24 cellular contexts compared by ENCODE assay signal in genomic region chr12:117050060-117050459, GRCh38. TPM values are rescaled to one million over a fixed set of nuclear protein-coding genes. Genes with fewer than 3 reads are reported as not detected.
DNase-seq lines count a peak whose midpoint lies in the region; ATAC-seq, FAIRE-seq and TF ChIP-seq lines count a peak whose summit lies in the region.
"Had no signal": no experiment of that assay in that cellular context is flagged by ENCODE, and none has a peak within 500 bp of the region (broad histone marks: within the 10 kb centered on the region; RNA-seq: fewer than 3 reads in every experiment).

No MANE protein-coding gene starts in this region.

- no peak overlapping the region for H3K27ac ChIP-seq in right cardiac atrium (ENCODE audit: low read length)
- H3K27ac ChIP-seq in HL-60 (replicated peaks): peak overlapping the region; percentile 24; the same call in 1 of the 2 replicates
- H3K27ac ChIP-seq in K562 (ENCODE audit: extremely low read depth, low read depth, low read length): no peak overlapping the region
- no peak overlapping the region for H3K27ac ChIP-seq in PC-9
- H3K27ac ChIP-seq: A549, SJCRH30 had no signal

- no peaks in the 10 kb centered on the region for H3K9me2 ChIP-seq in PC-9 (ENCODE audit: insufficient read depth)

- H3K9me1 ChIP-seq in K562 (ENCODE audit: control insufficient read depth, insufficient read depth, low read length): no peaks in the 10 kb centered on the region

- H3K4me3 ChIP-seq in right cardiac atrium (ENCODE audit: low read length): no peak overlapping the region
- H3K4me3 ChIP-seq in HL-60 (replicated peaks; ENCODE audit: insufficient read depth, low read length): no peak overlapping the region
- no peak overlapping the region for H3K4me3 ChIP-seq in K562
- H3K4me3 ChIP-seq in PC-9: no peak overlapping the region
- H3K4me3 ChIP-seq: A549, HAP-1, MG63, SJCRH30 had no signal

- intact Hi-C loops in Right ventricle myocardium superior (cut with DNase I) (no loop called here), right cardiac atrium (cut with DNase I) (no loop called here), K562 (cut with micrococcal nuclease) (no loop called here), PC-9 (cut with micrococcal nuclease; ENCODE audit: unreplicated experiment) (no loop called here)

- no peaks in the 10 kb centered on the region for H3F3A ChIP-seq in PC-9 (ENCODE audit: insufficient read depth, low read depth)

- no peak for TF ChIP-seq EP300 in K562 (IDR thresholded peaks at IDR 0.05; ENCODE audit: low read length)

- POLR2A ChIA-PET in K562 (lab: Yijun Ruan, JAX): interaction anchor here (0.7 kb wide), 2 partner anchors 13 to 15 kb away, joined by 3 read pairs; no protein-coding TSS in a partner anchor
- POLR2A ChIA-PET in PC-9 (lab: Charles Lee; ENCODE audit: unreplicated experiment): no interaction called here

- peaks cover 12% of the 10 kb centered on the region; the same call in 2 of the 3 replicates for H3K36me3 ChIP-seq in K562 (ENCODE audit: control insufficient read depth, insufficient read depth, low read length)
- no peaks in the 10 kb centered on the region for H3K36me3 ChIP-seq in PC-9 (ENCODE audit: low read depth)
- H3K36me3 ChIP-seq: HAP-1, MG63, SJCRH30 had no signal

- H2AFZ ChIP-seq in K562 (ENCODE audit: low read depth, low read length) (no peak overlapping the region), PC-9 (no peak overlapping the region)

- BruUV-seq in K562 (replicated peaks; lab: Mats Ljungman, UMichigan): no TSS peak
- no TSS peak for BruUV-seq in PC-9 (replicated peaks; lab: Mats Ljungman, UMichigan)

- H3K9me3 ChIP-seq in right cardiac atrium (ENCODE audit: control insufficient read depth, low read length) (no peaks in the 10 kb centered on the region), K562 (replicated peaks; ENCODE audit: control insufficient read depth, insufficient read depth, low read depth, low read length) (no peaks in the 10 kb centered on the region), PC-9 (ENCODE audit: insufficient read depth, low read depth) (no peaks in the 10 kb centered on the region)
- H3K9me3 ChIP-seq: A549, HAP-1, MG63, SJCRH30 had no signal

- TF ChIP-seq CTCF in HL-60 (IDR thresholded peaks at IDR 0.05; ENCODE audit: insufficient read depth, low read length) (no peak), K562 (IDR thresholded peaks at IDR 0.05 in 2 of 3, conservative IDR thresholded peaks at IDR 0.05 in 1 of 3; ENCODE audit: insufficient read depth in 2 of 3, low read depth in 1 of 3, low read length in 3 of 3) (no peak), PC-9 (conservative IDR thresholded peaks at IDR 0.05) (no peak)

- H3K27me3 ChIP-seq in right cardiac atrium (ENCODE audit: control insufficient read depth, insufficient read depth) (no peaks in the 10 kb centered on the region), HL-60 (ENCODE audit: insufficient read depth, poor library complexity, severe bottlenecking) (no peaks in the 10 kb centered on the region), K562 (ENCODE audit: control insufficient read depth in 2 of 2, insufficient read depth in 2 of 2, low read length in 2 of 2) (no peaks in the 10 kb centered on the region), PC-9 (ENCODE audit: insufficient read depth, low read depth) (peaks cover 39% of the 10 kb centered on the region)
- H3K27me3 ChIP-seq: MG63 had no signal

- peak; percentile 13 for ATAC-seq in Right ventricle myocardium superior (ENCODE audit: poor library complexity)
- no peak for ATAC-seq in right cardiac atrium
- ATAC-seq in K562: no peak
- ATAC-seq: A549, SK-N-SH treated with all-trans-retinoic acid at 6 μM for 48 hours had no signal

- H3K4me2 ChIP-seq in K562 (ENCODE audit: insufficient read depth, low read length) (no peak overlapping the region), PC-9 (no peak overlapping the region)
- H3K4me2 ChIP-seq: A549 had no signal

- 55% methylated on average over 5 of the region's 5 CpGs for whole genome bisulfite sequencing in right cardiac atrium
- WGBS in K562 (ENCODE audit: insufficient coverage, low coverage, missing lambda C conversion rate): 76% methylated on average over 5 of the region's 5 CpGs

- DNase-seq in Right ventricle myocardium superior: no peak
- DNase-seq in right cardiac atrium: no peak
- no peak for DNase-seq in HL-60 (ENCODE audit: low read depth in 1 of 2, low spot score in 1 of 2)
- DNase-seq in K562 (ENCODE audit: extremely low read depth in 1 of 4, low spot score in 3 of 4): no peak
- DNase-seq in erythroblast (lab: John Stamatoyannopoulos, UW): no peak
- no peak for DNase-seq in PC-9
- no peak for DNase-seq in Ammon's horn (ENCODE audit: low spot score)
- DNase-seq: AML-193; CD8-positive, alpha-beta memory T cell; GOT3; HFFc6; KBM-7; MG63; NCI-H1417; NCI-H1694; NCI-H2029 treated with DMSO at 0.1 percent for 48 hours; NCI-H2227 treated with DMSO at 0.1 percent for 48 hours; SJCRH30 had no signal

- FAIRE-seq in K562 (lab: Jason Lieb, UNC): no peak
- FAIRE-seq: A549, G401.6, HTR-8/SVneo, RCC 7860 had no signal

- no peak overlapping the region for H3K9ac ChIP-seq in K562 (ENCODE audit: insufficient read depth in 1 of 2, low read depth in 2 of 2, low read length in 2 of 2)

- TF ChIP-seq POLR2A in K562 (conservative IDR thresholded peaks at IDR 0.05) (no peak), erythroblast (IDR thresholded peaks at IDR 0.05; ENCODE audit: low read length) (no peak)

- no peaks in the 10 kb centered on the region for H3K79me2 ChIP-seq in K562 (ENCODE audit: control insufficient read depth, insufficient read depth, low read length)
- H3K79me2 ChIP-seq in PC-9 (ENCODE audit: low read depth): no peaks in the 10 kb centered on the region

- TF ChIP-seq RAD21 in K562 (CRISPR knock-in tag; conservative IDR thresholded peaks at IDR 0.05 in 1 of 2, IDR thresholded peaks at IDR 0.05 in 1 of 2): no peak

- H3K4me1 ChIP-seq in right cardiac atrium (ENCODE audit: control insufficient read depth, insufficient read depth, low read length) (peaks cover 12% of the 10 kb centered on the region), K562 (replicated peaks in 1 of 2; ENCODE audit: control insufficient read depth in 2 of 2, insufficient read depth in 2 of 2, low read length in 2 of 2) (peaks cover 38 to 57% of the 10 kb centered on the region in 2 experiments), PC-9 (replicated peaks; ENCODE audit: insufficient read depth) (no peaks in the 10 kb centered on the region)
- H3K4me1 ChIP-seq: HAP-1 had no signal

- no peaks in the 10 kb centered on the region for H4K20me1 ChIP-seq in K562 (replicated peaks; ENCODE audit: control insufficient read depth, insufficient read depth, low read length)
- no peaks in the 10 kb centered on the region for H4K20me1 ChIP-seq in PC-9 (ENCODE audit: insufficient read depth)

- in situ Hi-C loops in K562 (cut with MboI): no loop called here

- CTCF ChIA-PET in K562 (lab: Yijun Ruan, JAX; ENCODE audit: low intra/inter-chr PET ratio) (no interaction called here), PC-9 (lab: Charles Lee) (no interaction called here)

TF ChIP-seq in K562, 482 proteins besides CTCF, POLR2A, EP300 and RAD21:
- TF ChIP-seq RBM39 (optimal IDR thresholded peaks at IDR 0.05; ENCODE audit: low read depth, low read length) (no peak), NFIC (IDR thresholded peaks at IDR 0.05) (peak; percentile 34; the same call in 1 of the 2 replicates)

RNA-seq across cellular contexts. Expression of gene TESC, which starts 49.2 kb away (rescaled TPM):
- total RNA-seq in Right ventricle myocardium superior (93.6 TPM), right cardiac atrium (10 to 100 TPM; 23.1 to 98.5 (median 57.6) TPM), K562 (2014; rRNA removed) (25.2 and 30.4 TPM in 2 replicates), K562 (2014; rRNA removed; fragmentation: Illumina TruSeq; extraction: Trizol) (11.5 and 13.4 TPM in 2 replicates), K562 (2015; rRNA removed; fragmentation: Illumina TruSeq; extraction: Trizol) (11.6 and 12.6 TPM in 2 replicates), K562 (2021) (28.9 and 31.6 TPM in 2 replicates), PC-9 (2021) (not detected in 2 replicates)
- polyA plus RNA-seq in right cardiac atrium (71.7 TPM), K562 (2011; rRNA removed) (21.7 and 25.3 TPM in 2 replicates), K562 (2014; fragmentation: Illumina TruSeq; extraction: Trizol) (17.8 and 20.7 TPM in 2 replicates), K562 (2014; fragmentation: Nextera tagmentation; extraction: Ambion mirVana) (1 to 10 TPM in 1 of 2 experiments, under 1 TPM in 1; 0.96 to 2.0 TPM), K562 (2014; rRNA removed) (31.8 and 32.9 TPM in 2 replicates)
- 16.2 and 42.2 TPM in 2 replicates for total RNA-seq in K562 (2011; cell fraction: chromatin; rRNA removed; ENCODE audit: low replicate concordance)
- 30.9 and 35.9 TPM in 2 replicates for total RNA-seq in K562 (2011; cell fraction: nucleolus; rRNA removed)
- total RNA-seq in K562 (2011; cell fraction: nucleoplasm; rRNA removed): 12.6 and 19.2 TPM in 2 replicates
- polyA plus RNA-seq in K562 (2011; cell fraction: cytosol; rRNA removed): 27.4 and 44.2 TPM in 2 replicates
- 24.7 and 34.1 TPM in 2 replicates for polyA plus RNA-seq in K562 (2011; cell fraction: nucleus; rRNA removed)
- 14.6 and 21.7 TPM in 2 replicates for polyA plus RNA-seq in K562 (2012)
- 9.3 and 10.6 TPM in 2 replicates for polyA minus RNA-seq in K562 (2011; rRNA and poly(A)+ RNA removed)
- polyA minus RNA-seq in K562 (2011; cell fraction: cytosol; rRNA and poly(A)+ RNA removed): 7.7 and 8.3 TPM in 2 replicates
- polyA minus RNA-seq in K562 (2011; cell fraction: nucleus; rRNA and poly(A)+ RNA removed): 18.8 and 20.2 TPM in 2 replicates
- total RNA-seq: HFFc6 had no signal

Comparison
In these comparisons a context has a peak if more than half of its experiments do, and no peak if none do; other contexts are left out.
1. RNA of gene TESC, which starts 49.2 kb away (total RNA-seq): 93.6 TPM in Right ventricle myocardium superior (single experiment), 23.1 to 98.5 TPM in right cardiac atrium and 11.5 to 42.2 TPM in K562; not detected in PC-9; every median in the first group is over 10 times any median in the second.